In the genomic region with DNA sequence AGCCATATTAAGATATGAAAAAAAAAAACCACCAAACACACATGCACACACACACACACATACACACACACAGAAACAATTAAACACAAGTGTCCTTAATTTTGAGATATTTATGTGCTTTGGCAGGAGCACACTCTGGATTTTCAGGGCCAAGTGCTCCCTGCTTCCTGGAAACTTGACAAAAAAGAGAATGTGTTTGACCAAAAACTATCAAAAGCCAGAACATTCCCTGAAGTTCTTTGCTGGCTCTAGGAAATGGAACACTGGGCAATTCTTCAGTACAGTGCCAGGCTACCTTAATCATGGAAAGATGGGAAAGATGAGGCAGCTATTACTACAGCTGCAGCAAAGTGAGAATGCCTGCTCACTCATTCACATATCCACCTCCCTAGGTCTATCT, we compare ENCODE assay signal across 15 cellular contexts. TPM values are rescaled to one million over a fixed set of nuclear protein-coding genes. Genes with fewer than 3 reads are reported as not detected.
DNase-seq lines count a peak whose midpoint lies in the region; ATAC-seq and TF ChIP-seq lines count a peak whose summit lies in the region.
"Had no signal": no experiment of that assay in that cellular context is flagged by ENCODE, and none has a peak within 500 bp of the region (broad histone marks: within the 10 kb centered on the region; RNA-seq: fewer than 3 reads in every experiment).

No MANE protein-coding gene starts in this region.

- H3K27me3 ChIP-seq in IMR-90 (ENCODE audit: control insufficient read depth, insufficient read depth, low read length), result no peaks in the 10 kb centered on the region
- no peaks in the 10 kb centered on the region for H3K27me3 ChIP-seq in lower lobe of right lung (ENCODE audit: low read depth)
- no peaks in the 10 kb centered on the region for H3K27me3 ChIP-seq in thyroid gland
- H3K27me3 ChIP-seq: MG63 had no signal

- TF ChIP-seq CTCF in IMR-90 (conservative IDR thresholded peaks at IDR 0.05; ENCODE audit: low read depth, low read length) (no peak), lower lobe of right lung (IDR thresholded peaks at IDR 0.05) (no peak), thyroid gland (IDR thresholded peaks at IDR 0.05) (no peak)

- H3K36me3 ChIP-seq in IMR-90 (ENCODE audit: control insufficient read depth, insufficient read depth, low read length) (no peaks in the 10 kb centered on the region; the same call in 1 of the 2 replicates), lower lobe of right lung (no peaks in the 10 kb centered on the region), thyroid gland (no peaks in the 10 kb centered on the region)

- H3K4ac ChIP-seq in IMR-90 (ENCODE audit: low read depth, low read length), result peak overlapping the region; percentile 91

- TF ChIP-seq POLR2A in IMR-90 (IDR thresholded peaks at IDR 0.05; ENCODE audit: low read depth, low read length) (no peak), thyroid gland (IDR thresholded peaks at IDR 0.05) (no peak)

- no peak overlapping the region for H2AFZ ChIP-seq in IMR-90 (replicated peaks; ENCODE audit: low read length, poor library complexity)

- peak overlapping the region; percentile 75 for H2BK15ac ChIP-seq in IMR-90 (ENCODE audit: low read depth, low read length)

- peak overlapping the region; percentile 60 for H3K14ac ChIP-seq in IMR-90 (replicated peaks; ENCODE audit: low read depth, low read length)

- H3K4me1 ChIP-seq in IMR-90 (ENCODE audit: control insufficient read depth, insufficient read depth, low read length), result peaks cover 14% of the 10 kb centered on the region
- peaks cover 20% of the 10 kb centered on the region for H3K4me1 ChIP-seq in lower lobe of right lung
- H3K4me1 ChIP-seq in thyroid gland, result peaks cover 12 to 22% of the 10 kb centered on the region in 2 donors

- H3K56ac ChIP-seq in IMR-90 (ENCODE audit: extremely low read depth, insufficient read depth, low read length), result peak overlapping the region; percentile 90

- intact Hi-C loops in IMR-90 (cut with micrococcal nuclease), result loop anchor here (2.0 kb wide), 1 partner anchor 45 kb away; a partner anchor contains a TSS
- intact Hi-C loops in lower lobe of right lung (cut with DNase I), result no loop called here
- intact Hi-C loops in thyroid gland (cut with DNase I), result no loop called here

- ATAC-seq in IMR-90 (ENCODE audit: low read depth) (no peak; the same call in 1 of the 2 replicates), lower lobe of right lung (peak; percentile 38 to 50)
- ATAC-seq: left ventricle myocardium superior had no signal

- H3K18ac ChIP-seq in IMR-90 (ENCODE audit: low read depth, low read length), result peak overlapping the region; percentile 94

- H3K9ac ChIP-seq in IMR-90 (ENCODE audit: low read depth, low read length), result peak overlapping the region; percentile 29; the same call in 1 of the 2 replicates

- dilution Hi-C loops in IMR-90 (cut with HindIII; ENCODE audit: low sequenced_read_pairs, unreplicated experiment), result no loop called here

- peak overlapping the region; percentile 75 for H3K27ac ChIP-seq in IMR-90 (ENCODE audit: insufficient read depth, low read length)
- peak overlapping the region; percentile 58 for H3K27ac ChIP-seq in caudate nucleus (ENCODE audit: low read depth, low read length)
- H3K27ac ChIP-seq in lower lobe of right lung, result no peak overlapping the region
- peak overlapping the region; percentile 59 to 82 (median 60) for H3K27ac ChIP-seq in thyroid gland

- peak overlapping the region; percentile 95 for H2BK120ac ChIP-seq in IMR-90 (ENCODE audit: low read depth, low read length)

- H3K4me2 ChIP-seq in IMR-90 (ENCODE audit: low read depth, low read length), result peak overlapping the region; percentile 65; the same call in 1 of the 2 replicates

- CTCF ChIA-PET in IMR-90 (lab: Yijun Ruan, JAX), result no interaction called here

- POLR2A ChIA-PET in IMR-90 (lab: Charles Lee; ENCODE audit: unreplicated experiment), result no interaction called here

- peak overlapping the region; percentile 86 for H2BK20ac ChIP-seq in IMR-90 (ENCODE audit: low read depth, low read length)

- H4K5ac ChIP-seq in IMR-90 (ENCODE audit: low read depth, low read length), result peak overlapping the region; percentile 86

- peaks cover 24 to 50% of the 10 kb centered on the region in 2 experiments; a peak in 3 of 4 replicates for H3K79me1 ChIP-seq in IMR-90 (ENCODE audit: low read depth in 1 of 2, low read length in 2 of 2)

- DNase-seq in IMR-90, result peak; percentile 21
- no peak for DNase-seq in caudate nucleus (lab: John Stamatoyannopoulos, UW)
- DNase-seq in lower lobe of right lung, result no peak
- peak in 1 of 2 donors; percentile 17 for DNase-seq in thyroid gland
- DNase-seq in NCI-H82 (lab: John Stamatoyannopoulos, UW), result no peak
- DNase-seq in LoVo (ENCODE audit: low spot score), result no peak
- no peak for DNase-seq in epidermal melanocyte (ENCODE audit: insufficient read length, low spot score)
- no peak for DNase-seq in activated T-cell treated with anti-CD3 and anti-CD28 coated beads for 4 hours
- DNase-seq: activated CD4-positive, alpha-beta memory T cell treated with anti-CD3 and anti-CD28 coated beads, Interleukin-2, amount 10 ng/mL, durations not matched to agents 7 days and 5 days; CD8-positive, alpha-beta memory T cell; left ventricle myocardium superior; MG63; NCI-H2171 treated with DMSO at 0.1 percent for 48 hours; stimulated activated naive CD4-positive, alpha-beta T cell; T1000 had no signal

- peak overlapping the region; percentile 95 for H4K91ac ChIP-seq in IMR-90 (ENCODE audit: insufficient read depth, low read depth, low read length)

- H3K9me3 ChIP-seq in IMR-90 (ENCODE audit: control insufficient read depth, insufficient read depth, low read length) (no peaks in the 10 kb centered on the region), lower lobe of right lung (no peaks in the 10 kb centered on the region), thyroid gland (no peaks in the 10 kb centered on the region)
- H3K9me3 ChIP-seq: MG63 had no signal

- H4K8ac ChIP-seq in IMR-90 (ENCODE audit: low read depth in 2 of 2, low read length in 2 of 2), result peak overlapping the region; percentile 33 to 92

- no peak for TF ChIP-seq RAD21 in IMR-90 (IDR thresholded peaks at IDR 0.05; ENCODE audit: low read length)

- no peaks in the 10 kb centered on the region for H4K20me1 ChIP-seq in IMR-90 (ENCODE audit: insufficient read depth, low read length)

- no peak overlapping the region for H2AK9ac ChIP-seq in IMR-90 (replicated peaks; ENCODE audit: low read depth, low read length, poor library complexity)

- no TSS peak for BruUV-seq in IMR-90 (replicated peaks; lab: Mats Ljungman, UMichigan)

- H3K4me3 ChIP-seq in IMR-90 (ENCODE audit: insufficient read depth, low read depth, low read length) (no peak overlapping the region), lower lobe of right lung (no peak overlapping the region), thyroid gland (replicated peaks in 1 of 3) (no peak overlapping the region)
- H3K4me3 ChIP-seq: MG63 had no signal

- peaks cover 10% of the 10 kb centered on the region for H3K9me1 ChIP-seq in IMR-90 (ENCODE audit: insufficient read depth, low read length)

- peak overlapping the region; percentile 69; the same call in 1 of the 2 replicates for H2AK5ac ChIP-seq in IMR-90 (ENCODE audit: low read depth, low read length)

- in situ Hi-C loops in IMR-90 (cut with MboI; ENCODE audit: low sequenced_read_pairs), result no loop called here

- H2BK5ac ChIP-seq in IMR-90 (ENCODE audit: low read depth, low read length, poor library complexity, severe bottlenecking), result peak overlapping the region; percentile 95

- H3K23ac ChIP-seq in IMR-90 (ENCODE audit: low read depth, low read length), result peak overlapping the region; percentile 89

TF ChIP-seq in IMR-90, 13 proteins besides CTCF, POLR2A, EP300 and RAD21:
- TF ChIP-seq MAFK (IDR thresholded peaks at IDR 0.05; ENCODE audit: low read depth, low read length) (no peak), RCOR1 (IDR thresholded peaks at IDR 0.05; ENCODE audit: insufficient replicate concordance, low read length) (no peak), MAZ (IDR thresholded peaks at IDR 0.05; ENCODE audit: borderline replicate concordance, low read depth, low read length) (no peak), MXI1 (IDR thresholded peaks at IDR 0.05; ENCODE audit: borderline replicate concordance, low read depth, low read length) (no peak), CHD1 (IDR thresholded peaks at IDR 0.05; ENCODE audit: low read depth, low read length) (no peak), NFE2L2 (IDR thresholded peaks at IDR 0.05; ENCODE audit: low read depth, low read length) (no peak), CEBPB (IDR thresholded peaks at IDR 0.05; ENCODE audit: low read depth, low read length) (no peak), FOS (IDR thresholded peaks at IDR 0.05; ENCODE audit: low read depth, low read length) (no peak), SMC3 (IDR thresholded peaks at IDR 0.05; ENCODE audit: low read depth, low read length) (no peak), BHLHE40 (IDR thresholded peaks at IDR 0.05; ENCODE audit: low read depth, low read length) (no peak), RFX5 (IDR thresholded peaks at IDR 0.05; ENCODE audit: low read depth, low read length) (no peak)
- TF ChIP-seq, protein P1, sequence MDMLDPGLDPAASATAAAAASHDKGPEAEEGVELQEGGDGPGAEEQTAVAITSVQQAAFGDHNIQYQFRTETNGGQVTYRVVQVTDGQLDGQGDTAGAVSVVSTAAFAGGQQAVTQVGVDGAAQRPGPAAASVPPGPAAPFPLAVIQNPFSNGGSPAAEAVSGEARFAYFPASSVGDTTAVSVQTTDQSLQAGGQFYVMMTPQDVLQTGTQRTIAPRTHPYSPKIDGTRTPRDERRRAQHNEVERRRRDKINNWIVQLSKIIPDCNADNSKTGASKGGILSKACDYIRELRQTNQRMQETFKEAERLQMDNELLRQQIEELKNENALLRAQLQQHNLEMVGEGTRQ (IDR thresholded peaks at IDR 0.05; ENCODE audit: low read depth, low read length), result no peak
- TF ChIP-seq, protein P2, sequence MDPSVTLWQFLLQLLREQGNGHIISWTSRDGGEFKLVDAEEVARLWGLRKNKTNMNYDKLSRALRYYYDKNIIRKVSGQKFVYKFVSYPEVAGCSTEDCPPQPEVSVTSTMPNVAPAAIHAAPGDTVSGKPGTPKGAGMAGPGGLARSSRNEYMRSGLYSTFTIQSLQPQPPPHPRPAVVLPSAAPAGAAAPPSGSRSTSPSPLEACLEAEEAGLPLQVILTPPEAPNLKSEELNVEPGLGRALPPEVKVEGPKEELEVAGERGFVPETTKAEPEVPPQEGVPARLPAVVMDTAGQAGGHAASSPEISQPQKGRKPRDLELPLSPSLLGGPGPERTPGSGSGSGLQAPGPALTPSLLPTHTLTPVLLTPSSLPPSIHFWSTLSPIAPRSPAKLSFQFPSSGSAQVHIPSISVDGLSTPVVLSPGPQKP (IDR thresholded peaks at IDR 0.05; ENCODE audit: borderline replicate concordance, low read depth, low read length), result no peak

RNA-seq across cellular contexts. Expression of a gene that starts 44.6 kb away (rescaled TPM):
- total RNA-seq in IMR-90 (2012; rRNA removed), result 54.7 and 74.4 TPM in 2 replicates
- polyA plus RNA-seq in IMR-90 (2012; rRNA removed), result 54.9 and 64.3 TPM in 2 replicates
- 23.4 and 32.0 TPM in 2 replicates for polyA plus RNA-seq in IMR-90 (2012; cell fraction: cytosol; rRNA removed)
- 20.0 and 59.7 TPM in 2 replicates for polyA plus RNA-seq in IMR-90 (2012; cell fraction: nucleus; rRNA removed; ENCODE audit: low replicate concordance)
- 61.9 TPM for total RNA-seq in lower lobe of right lung
- total RNA-seq in thyroid gland, result 10 to 100 TPM in 1 of 4 donors, 1 to 10 TPM in 3; 4.2 to 20.2 (median 5.7) TPM
- total RNA-seq: activated CD4-positive, alpha-beta memory T cell treated with anti-CD3 and anti-CD28 coated beads, Interleukin-2, amount 10 ng/mL, durations not matched to agents 7 days and 5 days; CD8-positive, alpha-beta memory T cell had no signal
- polyA plus RNA-seq: CD8-positive, alpha-beta memory T cell had no signal
